Comparison of ENCODE assay signal across 19 cellular contexts in the genomic region with DNA sequence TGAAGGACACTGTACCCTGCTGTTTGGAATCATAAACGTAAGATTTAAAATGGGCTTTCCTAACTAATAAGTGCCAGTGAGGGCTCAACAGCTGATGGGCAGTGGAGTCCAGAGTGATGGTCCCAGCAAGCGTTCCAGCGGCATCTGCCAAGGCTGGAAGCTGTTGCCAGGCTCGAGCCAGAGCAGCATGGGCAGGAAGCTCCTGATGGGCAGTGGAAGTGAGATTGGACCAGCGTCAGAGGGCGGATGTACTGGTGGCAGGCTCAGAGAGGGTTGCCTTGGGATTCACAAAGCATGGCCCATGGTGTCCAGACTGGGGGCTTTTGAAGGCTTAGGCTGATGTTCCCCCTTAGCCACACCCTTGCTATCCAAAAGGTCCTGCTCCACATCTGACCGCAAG. TPM values are rescaled to one million over a fixed set of nuclear protein-coding genes. Genes with fewer than 3 reads are reported as not detected.
DNase-seq lines count a peak whose midpoint lies in the region; ATAC-seq and TF ChIP-seq lines count a peak whose summit lies in the region.
"Had no signal": no experiment of that assay in that cellular context is flagged by ENCODE, and none has a peak within 500 bp of the region (broad histone marks: within the 10 kb centered on the region; RNA-seq: fewer than 3 reads in every experiment).

No MANE protein-coding gene starts in this region.

- H3K4me1 ChIP-seq in adipocyte (ENCODE audit: control insufficient read depth, insufficient read depth, low read length) (peaks cover 40% of the 10 kb centered on the region), esophagus (ENCODE audit: control insufficient read depth in 2 of 2, insufficient read depth in 2 of 2, low read length in 1 of 2) (peaks cover 0 to 3% of the 10 kb centered on the region in 2 donors), mucosa of rectum (ENCODE audit: control insufficient read depth in 2 of 2, insufficient read depth in 2 of 2, low read length in 2 of 2) (peaks cover 7 to 15% of the 10 kb centered on the region in 2 donors), spleen (peaks cover 18 to 60% (median 42%) of the 10 kb centered on the region in 6 donors)

- peaks cover 0 to 10% (median 3%) of the 10 kb centered on the region in 7 donors for H3K9me3 Mint-ChIP-seq in CD14-positive monocyte
- H3K9me3 Mint-ChIP-seq in activated T-cell treated with anti-CD3 and anti-CD28 coated beads, Interleukin-2, amount 50 U/mL, for 72 hours: peaks cover 0 to 3% of the 10 kb centered on the region in 2 donors
- H3K9me3 Mint-ChIP-seq: activated naive CD8-positive, alpha-beta T cell treated with anti-CD3 and anti-CD28 coated beads, Interleukin-2, amount 10 ng/mL, durations not matched to agents 7 days and 5 days had no signal

- H3K4me1 Mint-ChIP-seq in CD14-positive monocyte: peaks cover 19% of the 10 kb centered on the region
- peaks cover 37% of the 10 kb centered on the region for H3K4me1 Mint-ChIP-seq in activated T-cell treated with anti-CD3 and anti-CD28 coated beads, Interleukin-2, amount 50 U/mL, for 72 hours (ENCODE audit: low read depth)

- no peak overlapping the region for H3K4me3 Mint-ChIP-seq in CD14-positive monocyte
- H3K4me3 Mint-ChIP-seq in activated T-cell treated with anti-CD3 and anti-CD28 coated beads, Interleukin-2, amount 50 U/mL, for 72 hours: no peak overlapping the region
- H3K4me3 Mint-ChIP-seq: activated CD4-positive, alpha-beta T cell treated with anti-CD3 and anti-CD28 coated beads, Interleukin-2, amount 10 ng/mL, durations not matched to agents 24 days and 14 days; activated naive CD8-positive, alpha-beta T cell treated with anti-CD3 and anti-CD28 coated beads, Interleukin-2, amount 10 ng/mL, durations not matched to agents 7 days and 5 days; stimulated activated memory B cell treated with anti-CD40 and anti-IgM and Interleukin-4, amounts not matched to agents 10 μg/mL and 1 μg/mL and 100 μg/mL, for 72 hours had no signal

- no peaks in the 10 kb centered on the region for H3K9me3 ChIP-seq in adipocyte (ENCODE audit: control insufficient read depth, low read length)
- H3K9me3 ChIP-seq in esophagus (ENCODE audit: control insufficient read depth in 2 of 2, insufficient read depth in 1 of 2, low read depth in 1 of 2, low read length in 1 of 2): no peaks in the 10 kb centered on the region
- H3K9me3 ChIP-seq in mucosa of rectum (ENCODE audit: control insufficient read depth in 2 of 2, low read length in 2 of 2): no peaks in the 10 kb centered on the region
- H3K9me3 ChIP-seq in spleen: peaks cover 0 to 5% (median 0%) of the 10 kb centered on the region in 8 donors

- TF ChIP-seq CTCF in spleen (IDR thresholded peaks at IDR 0.05 in 8 of 11, conservative IDR thresholded peaks at IDR 0.05 in 3 of 11) (no peak), CD14-positive monocyte (IDR thresholded peaks at IDR 0.05) (no peak)

- H3K4me3 ChIP-seq in adipocyte (ENCODE audit: low read length) (no peak overlapping the region), esophagus (ENCODE audit: low read depth in 1 of 2, low read length in 2 of 2) (no peak overlapping the region), mucosa of rectum (ENCODE audit: low read length in 2 of 2) (no peak overlapping the region), spleen (no peak overlapping the region)

- no peak for TF ChIP-seq POLR2A in spleen (IDR thresholded peaks at IDR 0.05)

- H3K9ac ChIP-seq in adipocyte (ENCODE audit: low read length): peak overlapping the region; percentile 74
- H3K9ac ChIP-seq in mucosa of rectum (ENCODE audit: low read depth in 1 of 2, low read length in 2 of 2): no peak overlapping the region

- peaks cover 30 to 44% (median 36%) of the 10 kb centered on the region in 3 donors for H3K27me3 Mint-ChIP-seq in CD14-positive monocyte (ENCODE audit: low read depth in 3 of 3)
- peaks cover 48% of the 10 kb centered on the region for H3K27me3 Mint-ChIP-seq in activated T-cell treated with anti-CD3 and anti-CD28 coated beads, Interleukin-2, amount 50 U/mL, for 72 hours (ENCODE audit: low read depth)

- no peaks in the 10 kb centered on the region for H3K36me3 Mint-ChIP-seq in CD14-positive monocyte
- peaks cover 0 to 5% of the 10 kb centered on the region in 2 donors for H3K36me3 Mint-ChIP-seq in activated T-cell treated with anti-CD3 and anti-CD28 coated beads, Interleukin-2, amount 50 U/mL, for 72 hours (ENCODE audit: insufficient read depth in 2 of 2)
- H3K36me3 Mint-ChIP-seq: activated naive CD8-positive, alpha-beta T cell treated with anti-CD3 and anti-CD28 coated beads, Interleukin-2, amount 10 ng/mL, durations not matched to agents 7 days and 5 days; stimulated activated memory B cell treated with anti-CD40 and anti-IgM and Interleukin-4, amounts not matched to agents 10 μg/mL and 1 μg/mL and 100 μg/mL, for 72 hours had no signal

- intact Hi-C loops in spleen (cut with DNase I; ENCODE audit: low total_unique reads) (no loop called here), CD14-positive monocyte (cut with micrococcal nuclease) (no loop called here)

- H3K36me3 ChIP-seq in adipocyte (ENCODE audit: control insufficient read depth, insufficient read depth, low read length, severe bottlenecking) (peaks cover 53% of the 10 kb centered on the region), esophagus (ENCODE audit: control insufficient read depth in 2 of 2, insufficient read depth in 2 of 2, low read length in 1 of 2) (no peaks in the 10 kb centered on the region), mucosa of rectum (ENCODE audit: control insufficient read depth in 2 of 2, insufficient read depth in 2 of 2, low read length in 2 of 2) (no peaks in the 10 kb centered on the region), spleen (no peaks in the 10 kb centered on the region)

- H3K27me3 ChIP-seq in adipocyte (replicated peaks; ENCODE audit: control insufficient read depth, insufficient read depth, low read length) (no peaks in the 10 kb centered on the region), esophagus (ENCODE audit: control insufficient read depth in 1 of 2, insufficient read depth in 2 of 2, low read length in 2 of 2) (no peaks in the 10 kb centered on the region), mucosa of rectum (ENCODE audit: control insufficient read depth in 2 of 2, insufficient read depth in 2 of 2, low read length in 2 of 2) (peaks cover 0 to 5% of the 10 kb centered on the region in 2 donors), spleen (replicated peaks in 1 of 7) (peaks cover 0 to 14% (median 0%) of the 10 kb centered on the region in 7 donors)

- no peak overlapping the region for H3K27ac Mint-ChIP-seq in CD14-positive monocyte
- H3K27ac Mint-ChIP-seq in activated T-cell treated with anti-CD3 and anti-CD28 coated beads, Interleukin-2, amount 50 U/mL, for 72 hours: no peak overlapping the region
- H3K27ac Mint-ChIP-seq: activated CD4-positive, alpha-beta T cell treated with anti-CD3 and anti-CD28 coated beads, Interleukin-2, amount 10 ng/mL, durations not matched to agents 24 days and 14 days; activated naive CD8-positive, alpha-beta T cell treated with anti-CD3 and anti-CD28 coated beads, Interleukin-2, amount 10 ng/mL, durations not matched to agents 7 days and 5 days; stimulated activated memory B cell treated with anti-CD40 and anti-IgM and Interleukin-4, amounts not matched to agents 10 μg/mL and 1 μg/mL and 100 μg/mL, for 72 hours had no signal

- 60 to 77% methylated on average over 7 of the region's 7 CpGs for WGBS in esophagus, 2 donors
- WGBS in spleen, 5 donors: 44 to 63% (median 61%) methylated on average over 7 of the region's 7 CpGs

- DNase-seq in adipocyte (ENCODE audit: low read depth) (no peak), spleen (peak; percentile 82), CD14-positive monocyte (ENCODE audit: low spot score) (no peak)
- DNase-seq in activated T-cell treated with anti-CD3 and anti-CD28 coated beads, Interleukin-2, amount 50 U/mL, for 72 hours: no peak
- DNase-seq: activated CD4-positive, alpha-beta T cell treated with anti-CD3 and anti-CD28 coated beads, Interleukin-2, amount 10 ng/mL, durations not matched to agents 24 days and 14 days; activated naive CD8-positive, alpha-beta T cell treated with anti-CD3 and anti-CD28 coated beads, Interleukin-2, amount 10 ng/mL, durations not matched to agents 7 days and 5 days; cortex of kidney; GOT3; hippocampal formation; NCI-H146; NCI-H446; SHP77 treated with DMSO at 0.1 percent for 48 hours; small intestine had no signal

- H3K27ac ChIP-seq in esophagus (ENCODE audit: low read depth in 2 of 2, low read length in 1 of 2): peak overlapping the region; percentile 60 to 77
- peak overlapping the region; percentile 0 to 75 for H3K27ac ChIP-seq in mucosa of rectum (ENCODE audit: low read depth in 2 of 2, low read length in 2 of 2)
- peak overlapping the region in 6 of 8 donors; percentile 16 to 90 (median 46) for H3K27ac ChIP-seq in spleen

- no peak for ATAC-seq in HG02938 (IDR thresholded peaks at IDR 0.05; ENCODE audit: unreplicated experiment)
- ATAC-seq in GM19455 (IDR thresholded peaks at IDR 0.05; ENCODE audit: unreplicated experiment): no peak
- no peak for ATAC-seq in activated T-cell treated with anti-CD3 and anti-CD28 coated beads, Interleukin-2, amount 50 U/mL, for 72 hours (replicated peaks in 1 of 2)
- ATAC-seq: esophagus mucosa; stimulated activated memory B cell treated with anti-CD40 and anti-IgM and Interleukin-4, amounts not matched to agents 10 μg/mL and 1 μg/mL and 100 μg/mL, for 72 hours had no signal

RNA-seq across cellular contexts. Expression of gene COL4A2, which starts 30.2 kb away (rescaled TPM):
- polyA plus RNA-seq in esophagus (10 to 100 TPM; 25.3 to 39.2 TPM), spleen (100 to 1,000 TPM in 1 of 3 donors, 10 to 100 TPM in 2; 52.6 to 116 (median 76.3) TPM), CD14-positive monocyte (not detected)
- 100 to 1,000 TPM; 296 to 712 (median 410) TPM for total RNA-seq in spleen
- total RNA-seq in activated T-cell treated with anti-CD3 and anti-CD28 coated beads, Interleukin-2, amount 50 U/mL, for 72 hours: not detected
- total RNA-seq: activated CD4-positive, alpha-beta T cell treated with anti-CD3 and anti-CD28 coated beads, Interleukin-2, amount 10 ng/mL, durations not matched to agents 24 days and 14 days; activated naive CD8-positive, alpha-beta T cell treated with anti-CD3 and anti-CD28 coated beads, Interleukin-2, amount 10 ng/mL, durations not matched to agents 7 days and 5 days had no signal

RNA-seq across cellular contexts. Expression of gene COL4A1, which starts 30.3 kb away (rescaled TPM):
- polyA plus RNA-seq in esophagus (10 to 100 TPM; 10.4 to 23.7 TPM), spleen (10 to 100 TPM; 37.9 to 71.7 (median 61.5) TPM), CD14-positive monocyte (under 1 TPM in 1 of 2 donors, not detected in 1; 0.25 TPM)
- total RNA-seq in spleen: 100 to 1,000 TPM; 251 to 959 (median 365) TPM
- under 1 TPM in 1 of 2 donors, not detected in 1; 0.19 TPM for total RNA-seq in activated T-cell treated with anti-CD3 and anti-CD28 coated beads, Interleukin-2, amount 50 U/mL, for 72 hours
- total RNA-seq: activated CD4-positive, alpha-beta T cell treated with anti-CD3 and anti-CD28 coated beads, Interleukin-2, amount 10 ng/mL, durations not matched to agents 24 days and 14 days; activated naive CD8-positive, alpha-beta T cell treated with anti-CD3 and anti-CD28 coated beads, Interleukin-2, amount 10 ng/mL, durations not matched to agents 7 days and 5 days had no signal

Comparison
In these comparisons a context has a peak if more than half of its experiments do, and no peak if none do; other contexts are left out.
1. RNA of gene COL4A2, which starts 30.2 kb away (polyA plus RNA-seq): 52.6 to 116 TPM in spleen and 25.3 to 39.2 TPM in esophagus; not detected in CD14-positive monocyte; every median in the first group is over 10 times any median in the second.
2. RNA of gene COL4A1, which starts 30.3 kb away (polyA plus RNA-seq): 37.9 to 71.7 TPM in spleen and 10.4 to 23.7 TPM in esophagus; 0.25 TPM in CD14-positive monocyte; every median in the first group is over 4 times any median in the second.
3. Peak in every context shown above with its lines, with median percentiles within 50 percentile points of each other: H3K27ac ChIP-seq.